9 cellular contexts compared by ENCODE assay signal in the genomic region with DNA sequence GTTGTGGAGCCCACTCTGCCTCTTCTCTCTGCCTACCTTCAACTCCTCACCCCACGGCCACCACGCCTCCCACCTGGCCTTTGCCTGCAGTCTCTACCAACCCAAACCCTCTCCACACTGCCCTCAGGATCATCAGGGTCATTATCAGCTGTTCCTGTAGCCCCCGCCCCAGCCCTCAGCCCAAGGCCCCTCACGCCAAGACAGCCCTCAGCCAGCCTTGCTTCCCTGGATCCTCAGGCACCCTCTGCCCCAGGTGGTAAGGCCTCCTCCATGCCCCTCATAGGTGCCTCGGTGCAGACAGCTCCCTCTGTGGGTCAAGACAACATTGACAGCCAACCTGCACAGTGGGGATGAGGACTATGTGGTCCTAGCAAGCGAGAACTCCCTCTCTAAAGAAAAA. TPM values are rescaled to one million over a fixed set of nuclear protein-coding genes. Genes with fewer than 3 reads are reported as not detected.
A peak's percentile ranks its signal among the peaks of the same experiment; 100 is the strongest.
DNase-seq lines count a peak whose midpoint lies in the region; ATAC-seq and TF ChIP-seq lines count a peak whose summit lies in the region.
"Had no signal": no experiment of that assay in that cellular context is flagged by ENCODE, and none has a peak within 500 bp of the region (broad histone marks: within the 10 kb centered on the region; RNA-seq: fewer than 3 reads in every experiment).

No MANE protein-coding gene starts in this region.

- no peaks in the 10 kb centered on the region for H3K36me3 ChIP-seq in KOPT-K1 (ENCODE audit: insufficient read depth, low read length)
- peaks cover 0 to 2% (median under 1%) of the 10 kb centered on the region in 5 donors for H3K36me3 ChIP-seq in subcutaneous abdominal adipose tissue (ENCODE audit: control insufficient read depth in 5 of 5, insufficient read depth in 5 of 5, low read length in 5 of 5)
- H3K36me3 ChIP-seq in tibial nerve: peaks cover 0 to 2% (median 0%) of the 10 kb centered on the region in 3 donors
- H3K36me3 ChIP-seq: pancreas had no signal

- WGBS in tibial nerve, 2 donors: 77 to 82% methylated on average over 6 of the region's 6 CpGs

- no peak for TF ChIP-seq EP300 in tibial nerve (IDR thresholded peaks at IDR 0.05)

- no peaks in the 10 kb centered on the region for H3K9me3 Mint-ChIP-seq in activated T-helper 2 cell treated with anti-CD3 and anti-CD28 coated beads, Interferon-gamma antibody, Interleukin-2, Interleukin-4, amounts not matched to agents 10 μg/mL and 5 μg/mL and 100 μg/mL, durations not matched to agents 14 hours and 24 hours and 36 hours
- peaks cover 0 to 2% (median 0%) of the 10 kb centered on the region in 6 donors for H3K9me3 Mint-ChIP-seq in immature natural killer cell

- H3K9me3 ChIP-seq in KOPT-K1 (ENCODE audit: insufficient read depth, low read length, poor library complexity, severe bottlenecking) (no peaks in the 10 kb centered on the region), subcutaneous abdominal adipose tissue (ENCODE audit: control insufficient read depth in 5 of 5, low read length in 5 of 5) (no peaks in the 10 kb centered on the region), tibial nerve (no peaks in the 10 kb centered on the region)
- H3K9me3 ChIP-seq: pancreas had no signal

- no peaks in the 10 kb centered on the region for H3K27me3 Mint-ChIP-seq in activated T-helper 2 cell treated with anti-CD3 and anti-CD28 coated beads, Interferon-gamma antibody, Interleukin-2, Interleukin-4, amounts not matched to agents 10 μg/mL and 5 μg/mL and 100 μg/mL, durations not matched to agents 14 hours and 24 hours and 36 hours (ENCODE audit: low read depth)
- H3K27me3 Mint-ChIP-seq in immature natural killer cell (ENCODE audit: low read depth in 3 of 3): peaks cover 15 to 33% (median 16%) of the 10 kb centered on the region in 3 donors

- H3K27ac Mint-ChIP-seq in activated T-helper 2 cell treated with anti-CD3 and anti-CD28 coated beads, Interferon-gamma antibody, Interleukin-2, Interleukin-4, amounts not matched to agents 10 μg/mL and 5 μg/mL and 100 μg/mL, durations not matched to agents 14 hours and 24 hours and 36 hours: peak overlapping the region; percentile 66
- H3K27ac Mint-ChIP-seq in immature natural killer cell: peak overlapping the region; percentile 91 to 98 (median 94)

- H3K36me3 Mint-ChIP-seq in activated T-helper 2 cell treated with anti-CD3 and anti-CD28 coated beads, Interferon-gamma antibody, Interleukin-2, Interleukin-4, amounts not matched to agents 10 μg/mL and 5 μg/mL and 100 μg/mL, durations not matched to agents 14 hours and 24 hours and 36 hours (ENCODE audit: low read depth): peaks cover 9% of the 10 kb centered on the region
- H3K36me3 Mint-ChIP-seq in immature natural killer cell: no peaks in the 10 kb centered on the region

- TF ChIP-seq CTCF in tibial nerve (IDR thresholded peaks at IDR 0.05): peak in 2 of 5 experiments; percentile 17 to 25

- H3K4me1 ChIP-seq in subcutaneous abdominal adipose tissue (ENCODE audit: control insufficient read depth in 5 of 5, insufficient read depth in 5 of 5, low read length in 5 of 5) (peaks cover 12 to 62% (median 49%) of the 10 kb centered on the region in 5 donors), tibial nerve (peaks cover 5 to 62% (median 57%) of the 10 kb centered on the region in 4 donors)

- no peak for ATAC-seq in HG03432 (IDR thresholded peaks at IDR 0.05; ENCODE audit: unreplicated experiment)

- DNase-seq in COLO668 (lab: John Stamatoyannopoulos, UW; ENCODE audit: unreplicated experiment): peak; percentile 30
- DNase-seq in activated T-helper 2 cell treated with anti-CD3 and anti-CD28 coated beads, Interferon-gamma antibody, Interleukin-2, Interleukin-4, amounts not matched to agents 10 μg/mL and 5 μg/mL and 100 μg/mL, durations not matched to agents 14 hours and 24 hours and 36 hours (ENCODE audit: low spot score): no peak
- peak; percentile 35 to 42 (median 41) for DNase-seq in immature natural killer cell
- no peak for DNase-seq in tibial nerve (ENCODE audit: low spot score in 2 of 2)
- DNase-seq in NCI-H2081 (lab: John Stamatoyannopoulos, UW): no peak

- H3K4me3 ChIP-seq in subcutaneous abdominal adipose tissue (ENCODE audit: low read depth in 1 of 5, low read length in 5 of 5) (peak overlapping the region; percentile 49 to 79 (median 76)), tibial nerve (peak overlapping the region in 1 of 4 donors; percentile 72)

- H3K27ac ChIP-seq in KOPT-K1 (ENCODE audit: low read depth, low read length, poor library complexity, severe bottlenecking): peak overlapping the region; percentile 96
- no peak overlapping the region for H3K27ac ChIP-seq in subcutaneous abdominal adipose tissue (ENCODE audit: low read depth, low read length)
- H3K27ac ChIP-seq in tibial nerve: no peak overlapping the region

- peak overlapping the region; percentile 66 to 87 (median 79) for H3K9ac ChIP-seq in subcutaneous abdominal adipose tissue (ENCODE audit: low read length in 5 of 5)

- no peak for TF ChIP-seq POLR2A in tibial nerve (IDR thresholded peaks at IDR 0.05)

- peaks cover 46% of the 10 kb centered on the region for H3K4me1 Mint-ChIP-seq in activated T-helper 2 cell treated with anti-CD3 and anti-CD28 coated beads, Interferon-gamma antibody, Interleukin-2, Interleukin-4, amounts not matched to agents 10 μg/mL and 5 μg/mL and 100 μg/mL, durations not matched to agents 14 hours and 24 hours and 36 hours (ENCODE audit: low read depth)
- H3K4me1 Mint-ChIP-seq in immature natural killer cell: peaks cover 60 to 63% of the 10 kb centered on the region in 2 donors

- peak overlapping the region; percentile 96 for H3K4me3 Mint-ChIP-seq in activated T-helper 2 cell treated with anti-CD3 and anti-CD28 coated beads, Interferon-gamma antibody, Interleukin-2, Interleukin-4, amounts not matched to agents 10 μg/mL and 5 μg/mL and 100 μg/mL, durations not matched to agents 14 hours and 24 hours and 36 hours (ENCODE audit: low read depth)
- H3K4me3 Mint-ChIP-seq in immature natural killer cell: peak overlapping the region; percentile 86 to 99 (median 97)

- H3K27me3 ChIP-seq in subcutaneous abdominal adipose tissue (ENCODE audit: control insufficient read depth in 5 of 5, insufficient read depth in 4 of 5, low read length in 5 of 5) (no peaks in the 10 kb centered on the region), tibial nerve (no peaks in the 10 kb centered on the region)
- H3K27me3 ChIP-seq: pancreas had no signal

- intact Hi-C loops in activated T-helper 2 cell treated with anti-CD3 and anti-CD28 coated beads, Interferon-gamma antibody, Interleukin-2, Interleukin-4, amounts not matched to agents 10 μg/mL and 5 μg/mL and 100 μg/mL, durations not matched to agents 14 hours and 24 hours and 36 hours (cut with micrococcal nuclease): loop anchor here (5.0 kb wide), 1 partner anchor 54 kb away; a partner anchor contains a TSS

RNA-seq across cellular contexts. Expression of a gene that starts 1.7 kb away (rescaled TPM):
- 102 and 106 TPM in 2 replicates for total RNA-seq in activated T-helper 2 cell treated with anti-CD3 and anti-CD28 coated beads, Interferon-gamma antibody, Interleukin-2, Interleukin-4, amounts not matched to agents 10 μg/mL and 5 μg/mL and 100 μg/mL, durations not matched to agents 14 hours and 24 hours and 36 hours
- polyA plus RNA-seq in immature natural killer cell: 10 to 100 TPM; 12.1 to 42.8 (median 14.2) TPM
- 10 to 100 TPM; 48.5 to 77.7 (median 68.3) TPM for total RNA-seq in tibial nerve

RNA-seq across cellular contexts. Expression of a gene that starts 8.3 kb away (rescaled TPM):
- total RNA-seq in activated T-helper 2 cell treated with anti-CD3 and anti-CD28 coated beads, Interferon-gamma antibody, Interleukin-2, Interleukin-4, amounts not matched to agents 10 μg/mL and 5 μg/mL and 100 μg/mL, durations not matched to agents 14 hours and 24 hours and 36 hours: 2.2 and 2.9 TPM in 2 replicates
- under 1 TPM in 1 of 3 donors, not detected in 2; 0.38 TPM for polyA plus RNA-seq in immature natural killer cell
- not detected for total RNA-seq in tibial nerve

RNA-seq across cellular contexts. Expression of a gene that starts 13.6 kb away (rescaled TPM):
- 0.25 TPM in 1 of 2 replicates, not detected in the other for total RNA-seq in activated T-helper 2 cell treated with anti-CD3 and anti-CD28 coated beads, Interferon-gamma antibody, Interleukin-2, Interleukin-4, amounts not matched to agents 10 μg/mL and 5 μg/mL and 100 μg/mL, durations not matched to agents 14 hours and 24 hours and 36 hours
- polyA plus RNA-seq in immature natural killer cell: not detected
- not detected for total RNA-seq in tibial nerve

RNA-seq across cellular contexts. Expression of a gene that starts 34.4 kb away (rescaled TPM):
- total RNA-seq in activated T-helper 2 cell treated with anti-CD3 and anti-CD28 coated beads, Interferon-gamma antibody, Interleukin-2, Interleukin-4, amounts not matched to agents 10 μg/mL and 5 μg/mL and 100 μg/mL, durations not matched to agents 14 hours and 24 hours and 36 hours: 77.2 and 81.8 TPM in 2 replicates
- polyA plus RNA-seq in immature natural killer cell: 10 to 100 TPM; 16.3 to 40.4 (median 20.1) TPM
- 10 to 100 TPM; 53.7 to 85.2 (median 58.1) TPM for total RNA-seq in tibial nerve

RNA-seq across cellular contexts. Expression of a gene that starts 34.9 kb away (rescaled TPM):
- 112 and 115 TPM in 2 replicates for total RNA-seq in activated T-helper 2 cell treated with anti-CD3 and anti-CD28 coated beads, Interferon-gamma antibody, Interleukin-2, Interleukin-4, amounts not matched to agents 10 μg/mL and 5 μg/mL and 100 μg/mL, durations not matched to agents 14 hours and 24 hours and 36 hours
- 10 to 100 TPM; 41.8 to 46.7 (median 46.5) TPM for polyA plus RNA-seq in immature natural killer cell
- 10 to 100 TPM; 43.9 to 57.3 (median 45.0) TPM for total RNA-seq in tibial nerve

Comparison
In these comparisons a context has a peak if more than half of its experiments do, and no peak if none do; other contexts are left out.
1. DNase-seq: peak in COLO668 (single experiment) and immature natural killer cell (3 of 3); none in activated T-helper 2 cell treated with anti-CD3 and anti-CD28 coated beads, Interferon-gamma antibody, Interleukin-2, Interleukin-4, amounts not matched to agents 10 μg/mL and 5 μg/mL and 100 μg/mL, durations not matched to agents 14 hours and 24 hours and 36 hours (single experiment), tibial nerve (0 of 2) and NCI-H2081 (0 of 2).